Comparison of ENCODE assay signal across 8 cellular contexts in the genomic region with DNA sequence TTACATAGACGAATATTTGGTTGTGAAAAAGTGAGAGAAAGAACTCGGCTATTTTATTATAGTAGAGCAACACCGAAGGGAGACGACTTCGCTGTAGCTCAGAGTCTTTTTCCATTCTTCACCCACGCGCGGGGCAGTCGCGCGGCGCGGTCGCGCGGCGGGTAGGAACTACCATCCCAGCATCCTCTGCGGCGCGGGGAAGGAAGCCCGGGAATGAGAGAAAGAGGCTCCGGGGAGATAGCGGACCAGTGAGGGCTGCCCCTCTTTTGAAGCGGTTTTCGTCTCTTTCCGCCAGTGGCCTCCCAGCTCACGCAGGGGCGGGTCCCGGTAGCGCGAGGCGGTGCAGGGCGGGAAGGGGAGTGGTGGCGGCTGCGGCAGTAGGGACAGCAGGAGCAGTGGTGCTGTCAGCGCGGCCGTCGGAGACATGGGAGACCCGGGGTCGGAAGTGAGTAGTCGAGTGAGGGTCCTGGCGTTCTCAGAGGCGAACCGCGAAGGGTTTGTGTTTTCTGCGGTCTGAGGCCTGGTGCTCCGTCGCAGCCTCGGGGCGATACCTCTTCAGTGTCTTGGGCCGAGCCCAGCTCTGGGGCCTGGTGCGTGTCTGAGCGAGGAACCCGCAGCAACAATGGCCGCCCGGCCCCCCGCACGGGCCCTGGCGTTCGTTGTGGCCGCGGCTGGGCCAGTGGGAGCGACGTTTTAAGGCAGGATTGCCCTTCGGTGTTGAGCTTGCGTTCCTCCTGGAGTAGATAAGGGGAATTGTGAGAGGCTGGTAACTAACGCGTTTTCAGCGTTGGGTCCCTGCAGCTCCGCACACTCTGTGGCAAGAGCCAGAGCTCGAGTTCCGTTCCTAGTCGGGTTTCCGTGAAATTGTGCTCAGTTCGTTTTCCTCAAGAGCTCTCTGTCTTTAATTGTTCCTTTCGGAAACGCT. TPM values are rescaled to one million over a fixed set of nuclear protein-coding genes. Genes with fewer than 3 reads are reported as not detected.
A peak's percentile ranks its signal among the peaks of the same experiment; 100 is the strongest.
DNase-seq lines count a peak whose midpoint lies in the region; ATAC-seq and TF ChIP-seq lines count a peak whose summit lies in the region.
"Not testable (repeated sequence)": the region's sequence is repeated elsewhere in the genome, so short reads cannot be mapped to it uniquely, and the experiment has no call there.

A gene with protein sequence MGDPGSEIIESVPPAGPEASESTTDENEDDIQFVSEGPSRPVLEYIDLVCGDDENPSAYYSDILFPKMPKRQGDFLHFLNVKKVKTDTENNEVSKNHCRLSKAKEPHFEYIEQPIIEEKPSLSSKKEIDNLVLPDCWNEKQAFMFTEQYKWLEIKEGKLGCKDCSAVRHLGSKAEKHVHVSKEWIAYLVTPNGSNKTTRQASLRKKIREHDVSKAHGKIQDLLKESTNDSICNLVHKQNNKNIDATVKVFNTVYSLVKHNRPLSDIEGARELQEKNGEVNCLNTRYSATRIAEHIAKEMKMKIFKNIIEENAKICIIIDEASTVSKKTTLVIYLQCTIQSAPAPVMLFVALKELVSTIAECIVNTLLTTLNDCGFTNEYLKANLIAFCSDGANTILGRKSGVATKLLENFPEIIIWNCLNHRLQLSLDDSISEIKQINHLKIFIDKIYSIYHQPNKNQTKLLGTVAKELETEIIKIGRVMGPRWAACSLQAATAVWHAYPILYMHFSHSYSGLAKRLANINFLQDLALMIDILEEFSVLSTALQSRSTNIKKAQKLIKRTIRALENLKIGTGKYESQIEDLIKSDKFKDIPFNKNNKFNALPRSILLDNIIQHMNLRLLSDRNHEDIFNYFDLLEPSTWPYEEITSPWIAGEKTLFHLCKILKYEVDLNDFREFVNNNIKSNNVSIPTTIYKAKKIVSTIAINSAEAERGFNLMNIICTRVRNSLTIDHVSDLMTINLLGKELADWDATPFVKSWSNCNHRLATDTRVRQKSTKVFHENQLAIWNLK (plus strand): TSS at position 362 of the 925 bp plus-strand sequence. CDS start 63 bp downstream, at position 425.

- H3F3A ChIP-seq in DOHH2 (ENCODE audit: control insufficient read depth, insufficient read depth); GM23338 (replicated peaks; ENCODE audit: low read depth): not testable (repeated sequence)

- H3K4me1 ChIP-seq in DOHH2 (ENCODE audit: control insufficient read depth, low read length), result peaks cover 27% of the 10 kb centered on the region
- H3K4me1 ChIP-seq in GM23338 (ENCODE audit: insufficient read depth), result peaks cover 13% of the 10 kb centered on the region

- peak within 1 kb of the TSS; percentile 97 for H2AFZ ChIP-seq in GM23338

- not testable (repeated sequence) for H3K27me3 Mint-ChIP-seq in GM23338 (ENCODE audit: insufficient read depth, low read depth, poor library complexity); nephron (ENCODE audit: low read depth)

- H4K20me1 ChIP-seq in DOHH2 (ENCODE audit: control insufficient read depth, insufficient read depth, low read depth, low read length), result peaks cover 15% of the 10 kb centered on the region; the same call in 1 of the 2 replicates
- H4K20me1 ChIP-seq in GM23338 (replicated peaks; ENCODE audit: insufficient read depth), result not testable (repeated sequence)

- H3K4me3 ChIP-seq in DOHH2 (ENCODE audit: low read length) (peak within 1 kb of the TSS; percentile 77), GM23338 (peak within 1 kb of the TSS; percentile 80), fibroblast of mammary gland (ENCODE audit: control insufficient read depth, low read depth, low read length) (peak within 1 kb of the TSS; percentile 63)

- peaks cover 30% of the 10 kb centered on the region for H3K36me3 Mint-ChIP-seq in GM23338 (ENCODE audit: low read depth)
- peaks cover 29% of the 10 kb centered on the region for H3K36me3 Mint-ChIP-seq in nephron (ENCODE audit: low read depth)

- peaks cover 36% of the 10 kb centered on the region for H3K79me2 ChIP-seq in DOHH2 (ENCODE audit: control insufficient read depth, low read length)
- peaks cover 34% of the 10 kb centered on the region for H3K79me2 ChIP-seq in GM23338 (replicated peaks; ENCODE audit: insufficient read depth)

- TF ChIP-seq CTCF in DOHH2 (IDR thresholded peaks at IDR 0.05; ENCODE audit: low read depth, low read length, poor library complexity, severe bottlenecking); GM23338 (conservative IDR thresholded peaks at IDR 0.05; ENCODE audit: low read depth in 2 of 2); fibroblast of mammary gland (conservative IDR thresholded peaks at IDR 0.05; ENCODE audit: control insufficient read depth, insufficient read depth, low read depth, low read length); nephron (IDR thresholded peaks at IDR 0.05; ENCODE audit: unreplicated experiment in 3 of 3): not testable (repeated sequence)

- H3K9me2 ChIP-seq in DOHH2 (replicated peaks; ENCODE audit: control insufficient read depth, low read length); GM23338 (ENCODE audit: insufficient read depth): not testable (repeated sequence)

- H3K27ac Mint-ChIP-seq in GM23338 (peak within 1 kb of the TSS; percentile 86), nephron (peak within 1 kb of the TSS; percentile 89 to 97 (median 92))

- not testable (repeated sequence) for H3K9me3 Mint-ChIP-seq in GM23338, nephron

- DNase-seq in GM23338 (ENCODE audit: low spot score) (peak; percentile 88), Kasumi-1 (lab: John Stamatoyannopoulos, UW) (peak; percentile 90 to 94), RPMI8226 (peak; percentile 83), fibroblast of mammary gland (ENCODE audit: low read depth) (peak; percentile 84)
- peak; percentile 51 to 65 for DNase-seq in activated T-helper 1 cell treated with anti-CD3 and anti-CD28 coated beads, Interleukin-2, amount 50 U/mL, for 16 hours (ENCODE audit: low read depth in 1 of 2, low spot score in 1 of 2)
- peak; percentile 85 for DNase-seq in stimulated activated naive CD8-positive, alpha-beta T cell treated with anti-CD3 and anti-CD28 coated beads, Interleukin-15, Interleukin-2, amounts not matched to agents 100 U/mL and 50 U/mL, for 24 hours

- not testable (repeated sequence) for H3K9me3 ChIP-seq in DOHH2 (ENCODE audit: control insufficient read depth, insufficient read depth, low read length)

- ATAC-seq in GM23338, result peak; percentile 96
- ATAC-seq in stimulated activated naive CD8-positive, alpha-beta T cell treated with anti-CD3 and anti-CD28 coated beads, Interleukin-15, Interleukin-2, amounts not matched to agents 100 U/mL and 50 U/mL, for 24 hours, result peak; percentile 97

- not testable (repeated sequence) for H3K27me3 ChIP-seq in DOHH2 (ENCODE audit: control insufficient read depth, low read length); GM23338 (ENCODE audit: insufficient read depth)

- H3K4me3 Mint-ChIP-seq in GM23338, result peak within 1 kb of the TSS; percentile 89
- peak within 1 kb of the TSS; percentile 97 to 98 (median 98) for H3K4me3 Mint-ChIP-seq in nephron

- H3K27ac ChIP-seq in DOHH2 (ENCODE audit: low read depth, low read length) (peak within 1 kb of the TSS; percentile 30), GM23338 (ENCODE audit: low read depth) (peak within 1 kb of the TSS; percentile 62; the same call in 1 of the 2 replicates)

- H3K36me3 ChIP-seq in DOHH2 (ENCODE audit: control insufficient read depth, low read length) (peaks cover 35% of the 10 kb centered on the region), GM23338 (ENCODE audit: insufficient read depth) (peaks cover 11% of the 10 kb centered on the region; the same call in 1 of the 2 replicates)

- peak within 1 kb of the TSS; percentile 72 for H3K4me2 ChIP-seq in DOHH2 (ENCODE audit: low read length)
- peak within 1 kb of the TSS; percentile 90 for H3K4me2 ChIP-seq in GM23338

- peaks cover 14% of the 10 kb centered on the region for H3K4me1 Mint-ChIP-seq in GM23338
- peaks cover 24% of the 10 kb centered on the region for H3K4me1 Mint-ChIP-seq in nephron

TF ChIP-seq in GM23338, 12 proteins besides CTCF, POLR2A, EP300 and RAD21:
- TF ChIP-seq POLR2AphosphoS5 (IDR thresholded peaks at IDR 0.05; ENCODE audit: low read depth), result peak; percentile 71
TF ChIP-seq in GM23338: peak in this region for 1; not testable (repeated sequence) for 11.

RNA-seq across cellular contexts. Expression of the gene that starts here (rescaled TPM):
- total RNA-seq in GM23338 (2014; rRNA removed; shearing (Covaris generic)), result 21.3 and 24.0 TPM in 2 replicates
- 30.2 and 37.7 TPM in 2 replicates for polyA plus RNA-seq in GM23338 (2016; fragmentation: Nextera tagmentation; extraction: Ambion mirVana)

Comparison
In these comparisons a context has a peak if more than half of its experiments do, and no peak if none do; other contexts are left out.
1. Peak in every context shown above with its lines: DNase-seq, ATAC-seq, H3K4me3 ChIP-seq and H3K27ac ChIP-seq.